28 cellular contexts compared by ENCODE assay signal in genomic region chr20:13232999-13233398, GRCh38. TPM values are rescaled to one million over a fixed set of nuclear protein-coding genes. Genes with fewer than 3 reads are reported as not detected.
"Had no signal": no experiment of that assay in that cellular context is flagged by ENCODE, and none has a peak within 500 bp of the region (broad histone marks: within the 10 kb centered on the region; RNA-seq: fewer than 3 reads in every experiment).

No MANE protein-coding gene starts in this region.

- H3K4me1 ChIP-seq: esophagus squamous epithelium, gastrocnemius medialis, left lung had no signal

- H3K9me3 ChIP-seq: esophagus squamous epithelium, gastrocnemius medialis, left lung, lower lobe of right lung, mucosa of descending colon had no signal

- FAIRE-seq: colon, endothelial cell of umbilical vein, islet of Langerhans, keratinocyte had no signal

- H3K4me1 Mint-ChIP-seq: mesothelial cell of epicardium had no signal

- H3K27ac Mint-ChIP-seq: mesothelial cell of epicardium had no signal

- H3K27ac ChIP-seq: coronary artery, dorsolateral prefrontal cortex, esophagus squamous epithelium, gastrocnemius medialis, heart right ventricle, left lung, lower lobe of right lung had no signal

- H3K27me3 ChIP-seq: esophagus squamous epithelium, heart right ventricle, left lung had no signal

- H3K4me3 Mint-ChIP-seq: mesothelial cell of epicardium had no signal

- ATAC-seq: esophagus mucosa, gastrocnemius medialis, heart right ventricle, left cardiac atrium, left lung, left ventricle myocardium superior, lower lobe of right lung, mucosa of descending colon had no signal

- H3K36me3 ChIP-seq: esophagus squamous epithelium, gastrocnemius medialis, heart right ventricle, left lung, lower lobe of right lung had no signal

- DNase-seq: dermis blood vessel endothelial cell; dorsolateral prefrontal cortex; effector CD4-positive, alpha-beta T cell; effector memory CD4-positive, alpha-beta T cell; esophagus squamous epithelium; foreskin fibroblast; foreskin melanocyte; gastrocnemius medialis; glutamatergic neuron; head of caudate nucleus; heart right ventricle; hippocampal formation; left cardiac atrium; left lung; left ventricle myocardium superior; lower lobe of right lung; mesenchymal stem cell; mucosa of descending colon had no signal

- H3K4me3 ChIP-seq: coronary artery, dorsolateral prefrontal cortex, esophagus squamous epithelium, gastrocnemius medialis, heart right ventricle, left lung, lower lobe of right lung, mucosa of descending colon had no signal

RNA-seq across cellular contexts. Expression of gene ISM1, which starts 11.9 kb away (rescaled TPM):
- total RNA-seq: endothelial cell of umbilical vein, kidney epithelial cell, lung microvascular endothelial cell, myocyte had no signal
- polyA plus RNA-seq: endothelial cell of umbilical vein had no signal
